Comparison of ENCODE assay signal across 2 cellular contexts in the genomic region with DNA sequence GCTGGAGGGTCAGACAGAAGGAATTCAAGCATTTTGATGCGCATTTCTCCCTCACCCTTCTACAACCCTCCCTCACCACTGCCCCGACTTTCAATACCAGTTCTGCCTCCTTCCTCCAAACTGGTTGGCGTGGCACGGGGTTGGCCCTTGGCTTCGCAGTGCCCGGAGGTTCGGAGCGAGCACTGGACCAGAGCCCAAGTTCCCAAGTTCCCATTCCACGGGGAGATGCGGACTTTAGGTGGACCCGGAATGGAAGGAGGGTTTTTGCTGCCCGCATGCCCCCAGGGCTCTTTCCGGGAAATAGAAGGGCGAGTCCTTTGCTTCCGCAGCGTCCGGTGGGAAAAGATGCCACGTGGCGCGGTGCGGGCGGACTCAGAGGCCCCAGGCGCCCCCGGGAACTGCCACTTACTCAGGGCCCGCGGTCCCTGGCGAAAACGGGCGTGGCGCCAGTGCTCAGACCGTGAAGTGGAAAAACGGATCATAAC.
TF ChIP-seq lines count a peak whose summit lies in the region.

No MANE protein-coding gene starts in this region.

TF ChIP-seq in IMR-90, 13 proteins besides CTCF, POLR2A, EP300 and RAD21:
- TF ChIP-seq, protein P1, sequence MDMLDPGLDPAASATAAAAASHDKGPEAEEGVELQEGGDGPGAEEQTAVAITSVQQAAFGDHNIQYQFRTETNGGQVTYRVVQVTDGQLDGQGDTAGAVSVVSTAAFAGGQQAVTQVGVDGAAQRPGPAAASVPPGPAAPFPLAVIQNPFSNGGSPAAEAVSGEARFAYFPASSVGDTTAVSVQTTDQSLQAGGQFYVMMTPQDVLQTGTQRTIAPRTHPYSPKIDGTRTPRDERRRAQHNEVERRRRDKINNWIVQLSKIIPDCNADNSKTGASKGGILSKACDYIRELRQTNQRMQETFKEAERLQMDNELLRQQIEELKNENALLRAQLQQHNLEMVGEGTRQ (IDR thresholded peaks at IDR 0.05; ENCODE audit: low read depth, low read length) = no peak
- TF ChIP-seq MAZ (IDR thresholded peaks at IDR 0.05; ENCODE audit: borderline replicate concordance, low read depth, low read length) (no peak), CEBPB (IDR thresholded peaks at IDR 0.05; ENCODE audit: low read depth, low read length) (no peak), MXI1 (IDR thresholded peaks at IDR 0.05; ENCODE audit: borderline replicate concordance, low read depth, low read length) (no peak), RCOR1 (IDR thresholded peaks at IDR 0.05; ENCODE audit: insufficient replicate concordance, low read length) (no peak), CHD1 (IDR thresholded peaks at IDR 0.05; ENCODE audit: low read depth, low read length) (no peak), RFX5 (IDR thresholded peaks at IDR 0.05; ENCODE audit: low read depth, low read length) (no peak), NFE2L2 (IDR thresholded peaks at IDR 0.05; ENCODE audit: low read depth, low read length) (no peak), BHLHE40 (IDR thresholded peaks at IDR 0.05; ENCODE audit: low read depth, low read length) (no peak), FOS (IDR thresholded peaks at IDR 0.05; ENCODE audit: low read depth, low read length) (no peak), SMC3 (IDR thresholded peaks at IDR 0.05; ENCODE audit: low read depth, low read length) (no peak), MAFK (IDR thresholded peaks at IDR 0.05; ENCODE audit: low read depth, low read length) (no peak)
- TF ChIP-seq, protein P2, sequence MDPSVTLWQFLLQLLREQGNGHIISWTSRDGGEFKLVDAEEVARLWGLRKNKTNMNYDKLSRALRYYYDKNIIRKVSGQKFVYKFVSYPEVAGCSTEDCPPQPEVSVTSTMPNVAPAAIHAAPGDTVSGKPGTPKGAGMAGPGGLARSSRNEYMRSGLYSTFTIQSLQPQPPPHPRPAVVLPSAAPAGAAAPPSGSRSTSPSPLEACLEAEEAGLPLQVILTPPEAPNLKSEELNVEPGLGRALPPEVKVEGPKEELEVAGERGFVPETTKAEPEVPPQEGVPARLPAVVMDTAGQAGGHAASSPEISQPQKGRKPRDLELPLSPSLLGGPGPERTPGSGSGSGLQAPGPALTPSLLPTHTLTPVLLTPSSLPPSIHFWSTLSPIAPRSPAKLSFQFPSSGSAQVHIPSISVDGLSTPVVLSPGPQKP (IDR thresholded peaks at IDR 0.05; ENCODE audit: borderline replicate concordance, low read depth, low read length) = no peak

TF ChIP-seq in HEK293T, 16 proteins besides CTCF, POLR2A, EP300 and RAD21:
- TF ChIP-seq ELF4 (IDR thresholded peaks at IDR 0.05) (no peak), CTBP1 (IDR thresholded peaks at IDR 0.05; ENCODE audit: borderline replicate concordance) (no peak), SP1 (IDR thresholded peaks at IDR 0.05) (no peak), SUZ12 (IDR thresholded peaks at IDR 0.05) (no peak), FOXK2 (IDR thresholded peaks at IDR 0.05) (no peak), ARNT (IDR thresholded peaks at IDR 0.05) (no peak), FOXM1 (IDR thresholded peaks at IDR 0.05; ENCODE audit: borderline replicate concordance) (no peak)
TF ChIP-seq in HEK293T: peak in this region for 0.
